Comparison of ENCODE assay signal across 1 cellular context in the genomic region with DNA sequence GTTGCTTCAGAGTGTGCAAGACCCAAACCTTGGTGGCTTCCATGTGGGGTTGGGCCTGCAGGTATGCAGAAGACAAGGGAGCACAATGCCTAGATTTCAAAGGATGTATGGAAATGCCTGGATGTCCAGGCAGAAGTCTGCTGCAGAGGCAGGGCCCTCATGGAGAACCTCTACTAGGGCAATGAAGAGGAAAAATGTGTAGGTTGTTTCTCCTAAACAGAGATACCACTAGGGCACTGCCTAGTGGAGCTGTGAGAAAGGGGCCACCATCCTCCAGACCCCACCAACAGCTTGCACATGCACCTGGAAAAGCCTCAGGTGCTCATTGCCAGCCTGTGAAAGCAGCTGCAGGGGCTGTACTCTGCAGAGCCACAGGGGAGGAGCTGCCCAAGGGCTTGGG.
TF ChIP-seq lines count a peak whose summit lies in the region.

No MANE protein-coding gene starts in this region.

TF ChIP-seq in K562, 482 proteins besides CTCF, POLR2A, EP300 and RAD21 (continued from another document):
- TF ChIP-seq MAX (CRISPR knock-in tag; IDR thresholded peaks at IDR 0.05) (no peak), CAMTA2 (CRISPR knock-in tag; conservative IDR thresholded peaks at IDR 0.05) (no peak), HNRNPK (IDR thresholded peaks at IDR 0.05; ENCODE audit: low read depth, low read length, poor library complexity, severe bottlenecking) (no peak), HNRNPUL1 (IDR thresholded peaks at IDR 0.05; ENCODE audit: low read length) (no peak), CSDE1 (IDR thresholded peaks at IDR 0.05) (no peak), ZBTB40 (IDR thresholded peaks at IDR 0.05) (no peak), ZBTB40 (CRISPR knock-in tag; IDR thresholded peaks at IDR 0.05) (0 out of 2 replicates have a peak, but pooled peaks have one; percentile 14), PHTF2 (CRISPR knock-in tag; IDR thresholded peaks at IDR 0.05) (no peak), SOX6 (IDR thresholded peaks at IDR 0.05) (no peak), BACH1 (tag; IDR thresholded peaks at IDR 0.05) (no peak), ZFP36 (IDR thresholded peaks at IDR 0.05; ENCODE audit: low read depth, low read length, partially characterized antibody) (peak; percentile 12), KHSRP (IDR thresholded peaks at IDR 0.05) (no peak), ZNF146 (CRISPR knock-in tag; IDR thresholded peaks at IDR 0.05; ENCODE audit: unreplicated experiment) (no peak), CBX3 (IDR thresholded peaks at IDR 0.05; ENCODE audit: borderline replicate concordance in 1 of 2, low read length in 2 of 2) (peak in 1 of 2 experiments; percentile 86; a peak in 1 of 3 replicates), CBX1 (IDR thresholded peaks at IDR 0.05; ENCODE audit: low read depth) (0 out of 2 replicates have a peak, but pooled peaks have one; percentile 19), MAFF (IDR thresholded peaks at IDR 0.05; ENCODE audit: low read length) (no peak)
- TF ChIP-seq, protein P1, sequence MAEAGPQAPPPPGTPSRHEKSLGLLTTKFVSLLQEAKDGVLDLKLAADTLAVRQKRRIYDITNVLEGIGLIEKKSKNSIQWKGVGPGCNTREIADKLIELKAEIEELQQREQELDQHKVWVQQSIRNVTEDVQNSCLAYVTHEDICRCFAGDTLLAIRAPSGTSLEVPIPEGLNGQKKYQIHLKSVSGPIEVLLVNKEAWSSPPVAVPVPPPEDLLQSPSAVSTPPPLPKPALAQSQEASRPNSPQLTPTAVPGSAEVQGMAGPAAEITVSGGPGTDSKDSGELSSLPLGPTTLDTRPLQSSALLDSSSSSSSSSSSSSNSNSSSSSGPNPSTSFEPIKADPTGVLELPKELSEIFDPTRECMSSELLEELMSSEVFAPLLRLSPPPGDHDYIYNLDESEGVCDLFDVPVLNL (CRISPR knock-in tag; IDR thresholded peaks at IDR 0.05; ENCODE audit: low read depth) = 0 out of 2 replicates have a peak, but pooled peaks have one; percentile 27
